In genomic region chr7:134406431-134406830, GRCh38 we compare ENCODE assay signal across 9 cellular contexts. TPM values are rescaled to one million over a fixed set of nuclear protein-coding genes. Genes with fewer than 3 reads are reported as not detected.
"Had no signal": no experiment of that assay in that cellular context is flagged by ENCODE, and none has a peak within 500 bp of the region (broad histone marks: within the 10 kb centered on the region; RNA-seq: fewer than 3 reads in every experiment).

No MANE protein-coding gene starts in this region.

- H3K4me1 Mint-ChIP-seq: IgD-negative memory B cell had no signal

- H3K9ac ChIP-seq: KMS-11 had no signal

- H3K4me2 ChIP-seq: KMS-11 had no signal

- H3K36me3 Mint-ChIP-seq: IgD-negative memory B cell had no signal

- ATAC-seq: HepG2, K562 had no signal

- H3K27ac ChIP-seq: HL-60, KMS-11 had no signal

- H3K27ac Mint-ChIP-seq: IgD-negative memory B cell had no signal

- DNase-seq: IMR-90, KBM-7, KG1 had no signal

- H3K4me3 Mint-ChIP-seq: IgD-negative memory B cell had no signal

- H3K4me3 ChIP-seq: K562 had no signal

RNA-seq across cellular contexts. Expression of gene AKR1B1, which starts 52.5 kb away (rescaled TPM):
- total RNA-seq: HT-29 had no signal
